In the genomic region with DNA sequence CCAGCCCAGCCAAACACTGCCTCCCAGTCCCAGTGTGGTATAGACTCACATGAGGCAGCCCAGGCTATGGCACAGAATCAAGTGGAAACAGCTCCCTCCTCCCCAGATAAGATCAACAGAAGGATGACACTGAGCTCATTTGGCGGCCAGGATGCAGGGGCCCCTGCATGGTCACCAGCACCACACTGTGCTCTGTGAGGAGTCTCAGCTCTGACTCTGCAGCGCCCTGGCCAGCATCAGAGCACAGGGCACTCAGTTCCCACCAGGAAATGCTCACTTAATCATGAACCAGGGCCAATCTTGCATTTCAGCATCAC, we compare ENCODE assay signal across 2 cellular contexts.
TF ChIP-seq lines count a peak whose summit lies in the region.

No MANE protein-coding gene starts in this region.

TF ChIP-seq in IMR-90, 13 proteins besides CTCF, POLR2A, EP300 and RAD21:
- TF ChIP-seq RFX5 (IDR thresholded peaks at IDR 0.05; ENCODE audit: low read depth, low read length) (no peak), NFE2L2 (IDR thresholded peaks at IDR 0.05; ENCODE audit: low read depth, low read length) (no peak), BHLHE40 (IDR thresholded peaks at IDR 0.05; ENCODE audit: low read depth, low read length) (no peak), MAZ (IDR thresholded peaks at IDR 0.05; ENCODE audit: borderline replicate concordance, low read depth, low read length) (no peak), MXI1 (IDR thresholded peaks at IDR 0.05; ENCODE audit: borderline replicate concordance, low read depth, low read length) (no peak), CEBPB (IDR thresholded peaks at IDR 0.05; ENCODE audit: low read depth, low read length) (no peak), SMC3 (IDR thresholded peaks at IDR 0.05; ENCODE audit: low read depth, low read length) (no peak), CHD1 (IDR thresholded peaks at IDR 0.05; ENCODE audit: low read depth, low read length) (no peak), FOS (IDR thresholded peaks at IDR 0.05; ENCODE audit: low read depth, low read length) (no peak)
- TF ChIP-seq, protein P1, sequence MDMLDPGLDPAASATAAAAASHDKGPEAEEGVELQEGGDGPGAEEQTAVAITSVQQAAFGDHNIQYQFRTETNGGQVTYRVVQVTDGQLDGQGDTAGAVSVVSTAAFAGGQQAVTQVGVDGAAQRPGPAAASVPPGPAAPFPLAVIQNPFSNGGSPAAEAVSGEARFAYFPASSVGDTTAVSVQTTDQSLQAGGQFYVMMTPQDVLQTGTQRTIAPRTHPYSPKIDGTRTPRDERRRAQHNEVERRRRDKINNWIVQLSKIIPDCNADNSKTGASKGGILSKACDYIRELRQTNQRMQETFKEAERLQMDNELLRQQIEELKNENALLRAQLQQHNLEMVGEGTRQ (IDR thresholded peaks at IDR 0.05; ENCODE audit: low read depth, low read length): no peak
- TF ChIP-seq, protein P2, sequence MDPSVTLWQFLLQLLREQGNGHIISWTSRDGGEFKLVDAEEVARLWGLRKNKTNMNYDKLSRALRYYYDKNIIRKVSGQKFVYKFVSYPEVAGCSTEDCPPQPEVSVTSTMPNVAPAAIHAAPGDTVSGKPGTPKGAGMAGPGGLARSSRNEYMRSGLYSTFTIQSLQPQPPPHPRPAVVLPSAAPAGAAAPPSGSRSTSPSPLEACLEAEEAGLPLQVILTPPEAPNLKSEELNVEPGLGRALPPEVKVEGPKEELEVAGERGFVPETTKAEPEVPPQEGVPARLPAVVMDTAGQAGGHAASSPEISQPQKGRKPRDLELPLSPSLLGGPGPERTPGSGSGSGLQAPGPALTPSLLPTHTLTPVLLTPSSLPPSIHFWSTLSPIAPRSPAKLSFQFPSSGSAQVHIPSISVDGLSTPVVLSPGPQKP (IDR thresholded peaks at IDR 0.05; ENCODE audit: borderline replicate concordance, low read depth, low read length): no peak

TF ChIP-seq in K562, 482 proteins besides CTCF, POLR2A, EP300 and RAD21:
- TF ChIP-seq SOX6 (IDR thresholded peaks at IDR 0.05) (0 out of 2 replicates have a peak, but pooled peaks have one; percentile 52), CTBP1 (IDR thresholded peaks at IDR 0.05; ENCODE audit: borderline replicate concordance) (peak; percentile 56; the same call in 1 of the 2 replicates), ILF3 (IDR thresholded peaks at IDR 0.05; ENCODE audit: borderline replicate concordance) (no peak), KLF1 (tag; IDR thresholded peaks at IDR 0.05) (0 out of 2 replicates have a peak, but pooled peaks have one; percentile 49), FOSL1 (tag; conservative IDR thresholded peaks at IDR 0.05) (no peak), ZBTB11 (CRISPR knock-in tag; IDR thresholded peaks at IDR 0.05) (no peak), ZSCAN29 (IDR thresholded peaks at IDR 0.05) (no peak), RCOR1 (IDR thresholded peaks at IDR 0.05; ENCODE audit: borderline replicate concordance in 1 of 2, low read depth in 2 of 2, low read length in 2 of 2) (peak in 1 of 2 experiments; percentile 71; a peak in 1 of 4 replicates), NFIC (IDR thresholded peaks at IDR 0.05) (0 out of 2 replicates have a peak, but pooled peaks have one; percentile 5), CCNT2 (IDR thresholded peaks at IDR 0.05; ENCODE audit: borderline replicate concordance, extremely low read depth, insufficient read length, low read depth, low read length) (peak; percentile 19), ZNF263 (CRISPR knock-in tag; IDR thresholded peaks at IDR 0.05; ENCODE audit: borderline replicate concordance) (peak; percentile 69; the same call in 1 of the 2 replicates), MITF (IDR thresholded peaks at IDR 0.05) (no peak), JUND (IDR thresholded peaks at IDR 0.05; ENCODE audit: borderline replicate concordance, low read depth, low read length) (peak; percentile 29; the same call in 1 of the 2 replicates), JUND (tag; IDR thresholded peaks at IDR 0.05; ENCODE audit: borderline replicate concordance, low read depth, low read length) (no peak; the same call in 2 of the 3 replicates)
TF ChIP-seq in K562: peak in this region for 8.
